In genomic region chr4:8221985-8222384, GRCh38 we compare ENCODE assay signal across 16 cellular contexts. TPM values are rescaled to one million over a fixed set of nuclear protein-coding genes. Genes with fewer than 3 reads are reported as not detected.
DNase-seq lines count a peak whose midpoint lies in the region; ATAC-seq and TF ChIP-seq lines count a peak whose summit lies in the region.
"Had no signal": no experiment of that assay in that cellular context is flagged by ENCODE, and none has a peak within 500 bp of the region (broad histone marks: within the 10 kb centered on the region; RNA-seq: fewer than 3 reads in every experiment).

No MANE protein-coding gene starts in this region.

- TF ChIP-seq CTCF in tibial nerve (IDR thresholded peaks at IDR 0.05), result no peak
- no peak for TF ChIP-seq CTCF in psoas muscle (IDR thresholded peaks at IDR 0.05)

- H3K4me2 ChIP-seq in mesenchymal stem cell (ENCODE audit: low read length, poor library complexity, severe bottlenecking), result no peak overlapping the region

- H3K4me3 Mint-ChIP-seq in activated CD4-positive, alpha-beta T cell treated with anti-CD3 and anti-CD28 coated beads, Interleukin-2, amount 10 ng/mL, durations not matched to agents 24 days and 14 days, result no peak overlapping the region
- no peak overlapping the region for H3K4me3 Mint-ChIP-seq in T-helper 17 cell
- H3K4me3 Mint-ChIP-seq: activated CD4-positive, alpha-beta T cell treated with anti-CD3 and anti-CD28 coated beads for 36 hours; IgD-negative memory B cell had no signal

- H3K27me3 Mint-ChIP-seq in activated CD4-positive, alpha-beta T cell treated with anti-CD3 and anti-CD28 coated beads, Interleukin-2, amount 10 ng/mL, durations not matched to agents 24 days and 14 days, result no peaks in the 10 kb centered on the region
- no peaks in the 10 kb centered on the region for H3K27me3 Mint-ChIP-seq in T-helper 17 cell
- H3K27me3 Mint-ChIP-seq: activated CD4-positive, alpha-beta T cell treated with anti-CD3 and anti-CD28 coated beads for 36 hours; IgD-negative memory B cell; progenitor cell of endocrine pancreas had no signal

- H3K9me3 Mint-ChIP-seq in activated CD4-positive, alpha-beta T cell treated with anti-CD3 and anti-CD28 coated beads, Interleukin-2, amount 10 ng/mL, durations not matched to agents 24 days and 14 days, result no peaks in the 10 kb centered on the region
- H3K9me3 Mint-ChIP-seq: IgD-negative memory B cell had no signal

- no peak overlapping the region for H3K9ac ChIP-seq in mesenchymal stem cell (ENCODE audit: low read length)

- H3K27ac ChIP-seq in mesenchymal stem cell (ENCODE audit: low read length, poor library complexity, severe bottlenecking) (no peak overlapping the region), tibial nerve (peak overlapping the region; percentile 20 to 83 (median 73)), psoas muscle (no peak overlapping the region)

- H3K4me3 ChIP-seq in mesenchymal stem cell (ENCODE audit: insufficient read depth in 1 of 2, low read depth in 1 of 2, low read length in 2 of 2) (no peak overlapping the region), tibial nerve (no peak overlapping the region), psoas muscle (no peak overlapping the region)

- H3K79me1 ChIP-seq in mesenchymal stem cell (replicated peaks; ENCODE audit: low read length, poor library complexity, severe bottlenecking), result no peaks in the 10 kb centered on the region

- H2BK15ac ChIP-seq in mesenchymal stem cell (ENCODE audit: low read depth, poor library complexity, severe bottlenecking), result no peak overlapping the region

- peaks cover 37% of the 10 kb centered on the region for H3K36me3 Mint-ChIP-seq in activated CD4-positive, alpha-beta T cell treated with anti-CD3 and anti-CD28 coated beads, Interleukin-2, amount 10 ng/mL, durations not matched to agents 24 days and 14 days (ENCODE audit: low read depth)
- peaks cover 11% of the 10 kb centered on the region for H3K36me3 Mint-ChIP-seq in T-helper 17 cell (ENCODE audit: low read depth)

- no peak overlapping the region for H2AFZ ChIP-seq in mesenchymal stem cell (ENCODE audit: low read depth, low read length)

- H2BK120ac ChIP-seq in mesenchymal stem cell (ENCODE audit: low read depth, low read length), result no peak overlapping the region

- intact Hi-C loops in activated CD4-positive, alpha-beta T cell treated with anti-CD3 and anti-CD28 coated beads, Interleukin-2, amount 10 ng/mL, durations not matched to agents 24 days and 14 days (cut with micrococcal nuclease), result loop anchor here (2.0 kb wide), 1 partner anchor 21 kb away; no protein-coding TSS in a partner anchor
- intact Hi-C loops in psoas muscle (cut with DNase I), result no loop called here

- DNase-seq in activated CD4-positive, alpha-beta T cell treated with anti-CD3 and anti-CD28 coated beads, Interleukin-2, amount 10 ng/mL, durations not matched to agents 24 days and 14 days, result no peak
- DNase-seq in activated CD4-positive, alpha-beta T cell treated with anti-CD3 and anti-CD28 coated beads for 1 hour, result no peak
- DNase-seq in T-helper 17 cell (no peak), mesenchymal stem cell (peak; percentile 28), tibial nerve (ENCODE audit: low spot score in 2 of 2) (no peak), psoas muscle (no peak), NOMO-1 treated with DMSO at 0.1 percent for 48 hours (lab: John Stamatoyannopoulos, UW; ENCODE audit: unreplicated experiment) (no peak), GF-D8 (lab: John Stamatoyannopoulos, UW) (no peak)
- DNase-seq: 8988T; activated CD4-positive, alpha-beta T cell treated with anti-CD3 and anti-CD28 coated beads for 36 hours; GDM1; NCI-H1417 treated with DMSO at 0.1 percent for 48 hours; stimulated activated CD4-positive, alpha-beta T cell treated with anti-CD3 and anti-CD28 coated beads, Interleukin-2, amount 100 ng/mL, for 48 hours had no signal

- no peak overlapping the region for H3K14ac ChIP-seq in mesenchymal stem cell (ENCODE audit: low read length in 2 of 2)

- H3K9me3 ChIP-seq in T-helper 17 cell (ENCODE audit: control insufficient read depth, low read length, poor library complexity, severe bottlenecking), result no peaks in the 10 kb centered on the region
- no peaks in the 10 kb centered on the region for H3K9me3 ChIP-seq in mesenchymal stem cell (ENCODE audit: control insufficient read depth, low read length)
- peaks cover 0 to 4% (median 0%) of the 10 kb centered on the region in 4 donors for H3K9me3 ChIP-seq in tibial nerve
- H3K9me3 ChIP-seq in psoas muscle, result no peaks in the 10 kb centered on the region

- H2BK12ac ChIP-seq in mesenchymal stem cell (ENCODE audit: low read length in 2 of 2), result no peak overlapping the region

- TF ChIP-seq POLR2A in tibial nerve (IDR thresholded peaks at IDR 0.05), result no peak

- ATAC-seq in T-helper 17 cell, result peak; percentile 24
- no peak for ATAC-seq in psoas muscle

- no peak overlapping the region for H3K4ac ChIP-seq in mesenchymal stem cell (ENCODE audit: low read depth in 1 of 2, low read length in 2 of 2)

- no peak overlapping the region for H2AK5ac ChIP-seq in mesenchymal stem cell (ENCODE audit: low read length, severe bottlenecking)

- no peak overlapping the region for H2BK5ac ChIP-seq in mesenchymal stem cell (ENCODE audit: low read depth, low read length, poor library complexity, severe bottlenecking)

- no peak overlapping the region for H4K8ac ChIP-seq in mesenchymal stem cell (ENCODE audit: low read length)

- peaks cover 14% of the 10 kb centered on the region for H3K4me1 Mint-ChIP-seq in activated CD4-positive, alpha-beta T cell treated with anti-CD3 and anti-CD28 coated beads, Interleukin-2, amount 10 ng/mL, durations not matched to agents 24 days and 14 days
- peaks cover 28% of the 10 kb centered on the region for H3K4me1 Mint-ChIP-seq in T-helper 17 cell

- TF ChIP-seq EP300 in tibial nerve (IDR thresholded peaks at IDR 0.05), result no peak

- H3K27me3 ChIP-seq in mesenchymal stem cell (ENCODE audit: control insufficient read depth in 1 of 2, insufficient read depth in 1 of 2, low read length in 2 of 2) (peaks cover 0 to 11% of the 10 kb centered on the region in 2 experiments), tibial nerve (no peaks in the 10 kb centered on the region), psoas muscle (ENCODE audit: insufficient read depth in 3 of 3, low read length in 2 of 3) (no peaks in the 10 kb centered on the region)

- peaks cover 19 to 74% of the 10 kb centered on the region in 2 experiments for H3K36me3 ChIP-seq in mesenchymal stem cell (ENCODE audit: control insufficient read depth in 1 of 2, insufficient read depth in 2 of 2, low read depth in 1 of 2, low read length in 2 of 2)
- peaks cover 0 to 41% (median 0%) of the 10 kb centered on the region in 3 donors for H3K36me3 ChIP-seq in tibial nerve
- H3K36me3 ChIP-seq in psoas muscle (ENCODE audit: insufficient read depth in 1 of 2, low read depth in 1 of 2), result no peaks in the 10 kb centered on the region

- no peak overlapping the region for H4K91ac ChIP-seq in mesenchymal stem cell (ENCODE audit: low read length)

- H3K18ac ChIP-seq in mesenchymal stem cell (ENCODE audit: low read depth in 1 of 2, low read length in 2 of 2), result no peak overlapping the region

- H3K27ac Mint-ChIP-seq in activated CD4-positive, alpha-beta T cell treated with anti-CD3 and anti-CD28 coated beads, Interleukin-2, amount 10 ng/mL, durations not matched to agents 24 days and 14 days, result peak overlapping the region; percentile 35
- peak overlapping the region; percentile 91 for H3K27ac Mint-ChIP-seq in T-helper 17 cell
- H3K27ac Mint-ChIP-seq: activated CD4-positive, alpha-beta T cell treated with anti-CD3 and anti-CD28 coated beads for 36 hours; progenitor cell of endocrine pancreas had no signal

- H3K4me1 ChIP-seq in mesenchymal stem cell (ENCODE audit: control insufficient read depth, insufficient read depth, low read depth, low read length) (peaks cover 7% of the 10 kb centered on the region), tibial nerve (peaks cover 0 to 18% (median 0%) of the 10 kb centered on the region in 4 donors), psoas muscle (no peaks in the 10 kb centered on the region)

- no peak overlapping the region for H3K23ac ChIP-seq in mesenchymal stem cell (ENCODE audit: low read length in 2 of 2)

RNA-seq across cellular contexts. Expression of gene SH3TC1, which starts 22.9 kb away (rescaled TPM):
- total RNA-seq in activated CD4-positive, alpha-beta T cell treated with anti-CD3 and anti-CD28 coated beads, Interleukin-2, amount 10 ng/mL, durations not matched to agents 24 days and 14 days, result 16.0 and 20.9 TPM in 2 replicates
- total RNA-seq in T-helper 17 cell (100 to 1,000 TPM; 134 TPM), tibial nerve (100 to 1,000 TPM in 1 of 4 donors, 10 to 100 TPM in 3; 31.6 to 176 (median 69.7) TPM), psoas muscle (1 to 10 TPM; 4.6 to 7.9 (median 4.9) TPM)
- polyA plus RNA-seq in mesenchymal stem cell (2013, experiment 1 of 2), result 8.0 TPM
- 7.6 TPM for polyA plus RNA-seq in mesenchymal stem cell (2013, experiment 2 of 2)
- polyA plus RNA-seq in psoas muscle, result 1 to 10 TPM; 1.9 to 5.0 (median 4.0) TPM

RNA-seq across cellular contexts. Expression of gene HTRA3, which starts 47.6 kb away (rescaled TPM):
- total RNA-seq in activated CD4-positive, alpha-beta T cell treated with anti-CD3 and anti-CD28 coated beads, Interleukin-2, amount 10 ng/mL, durations not matched to agents 24 days and 14 days, result 0.12 TPM in 1 of 2 replicates, not detected in the other
- total RNA-seq in T-helper 17 cell (not detected), tibial nerve (10 to 100 TPM; 34.9 to 54.3 (median 43.5) TPM), psoas muscle (10 to 100 TPM in 2 of 4 donors, 1 to 10 TPM in 2; 7.2 to 26.4 (median 17.0) TPM)
- polyA plus RNA-seq in mesenchymal stem cell (2013, experiment 1 of 2), result 88.3 TPM
- 87.5 TPM for polyA plus RNA-seq in mesenchymal stem cell (2013, experiment 2 of 2)
- polyA plus RNA-seq in psoas muscle, result 10 to 100 TPM; 11.1 to 15.5 (median 14.0) TPM
- total RNA-seq: activated CD4-positive, alpha-beta T cell treated with anti-CD3 and anti-CD28 coated beads for 36 hours; NCI-H460 had no signal
- polyA plus RNA-seq: IgD-negative memory B cell had no signal

Comparison
In these comparisons a context has a peak if more than half of its experiments do, and no peak if none do; other contexts are left out.
1. H3K27ac ChIP-seq: peak in tibial nerve (4 of 4); none in mesenchymal stem cell (single experiment) and psoas muscle (single experiment).